1 cellular context compared by ENCODE assay signal in genomic region chr10:68543004-68543918, GRCh38.
A peak's percentile ranks its signal among the peaks of the same experiment; 100 is the strongest.
TF ChIP-seq lines count a peak whose summit lies in the region.

No MANE protein-coding gene starts in this region.

TF ChIP-seq in IMR-90, 13 proteins besides CTCF, POLR2A, EP300 and RAD21 (continued from another document):
- TF ChIP-seq RCOR1 (IDR thresholded peaks at IDR 0.05; ENCODE audit: insufficient replicate concordance, low read length): no peak
- TF ChIP-seq BHLHE40 (IDR thresholded peaks at IDR 0.05; ENCODE audit: low read depth, low read length): peak; percentile 89
- TF ChIP-seq FOS (IDR thresholded peaks at IDR 0.05; ENCODE audit: low read depth, low read length): peak; percentile 69
- TF ChIP-seq NFE2L2 (IDR thresholded peaks at IDR 0.05; ENCODE audit: low read depth, low read length): peak; percentile 11; the same call in 1 of the 2 replicates
- TF ChIP-seq CHD1 (IDR thresholded peaks at IDR 0.05; ENCODE audit: low read depth, low read length): no peak
- TF ChIP-seq SMC3 (IDR thresholded peaks at IDR 0.05; ENCODE audit: low read depth, low read length): no peak
